ENCODE assay signal across 9 cellular contexts in the genomic region with DNA sequence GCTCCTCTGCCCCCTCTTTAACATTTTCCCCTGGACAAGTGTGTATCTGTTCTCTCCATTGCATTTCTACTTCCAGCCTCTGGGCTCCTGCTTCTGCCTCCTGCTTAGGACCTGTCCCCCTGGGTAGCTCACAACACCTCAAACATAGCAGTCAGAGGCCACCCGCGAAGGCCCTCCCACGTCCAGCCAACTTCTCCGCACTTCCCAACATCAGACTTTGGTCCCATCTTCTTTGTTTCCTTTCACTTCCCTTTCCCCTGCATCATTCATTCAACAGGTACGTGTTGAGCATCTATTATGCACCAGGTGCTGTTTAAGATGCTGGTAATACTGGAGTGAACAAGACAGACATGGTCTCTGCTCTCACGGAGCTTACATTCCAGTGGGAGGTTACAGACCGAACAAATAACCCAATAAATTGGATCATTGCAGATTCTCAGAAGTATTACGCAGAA. TPM values are rescaled to one million over a fixed set of nuclear protein-coding genes. Genes with fewer than 3 reads are reported as not detected.
A peak's percentile ranks its signal among the peaks of the same experiment; 100 is the strongest.
DNase-seq lines count a peak whose midpoint lies in the region; ATAC-seq, FAIRE-seq and TF ChIP-seq lines count a peak whose summit lies in the region.
"Had no signal": no experiment of that assay in that cellular context is flagged by ENCODE, and none has a peak within 500 bp of the region (broad histone marks: within the 10 kb centered on the region; RNA-seq: fewer than 3 reads in every experiment).

No MANE protein-coding gene starts in this region.

- peak overlapping the region; percentile 100 for H3K27ac Mint-ChIP-seq in CD8-positive, alpha-beta T cell
- H3K27ac Mint-ChIP-seq in natural killer cell treated with Interleukin-12 subunit alpha and Interleukin-12 subunit beta and Interleukin-15 and Interleukin-18, amount 100 ng/mL, for 72 hours = peak overlapping the region; percentile 95 to 97

- H3K27ac ChIP-seq in CD8-positive, alpha-beta T cell (ENCODE audit: low read depth, low read length) = peak overlapping the region; percentile 54
- H3K27ac ChIP-seq in duodenal mucosa (ENCODE audit: low read depth, low read length) = peak overlapping the region; percentile 91

- H3K4me1 Mint-ChIP-seq in CD8-positive, alpha-beta T cell (ENCODE audit: low read depth) = peaks cover 77% of the 10 kb centered on the region
- peaks cover 69 to 75% of the 10 kb centered on the region in 2 donors for H3K4me1 Mint-ChIP-seq in natural killer cell treated with Interleukin-12 subunit alpha and Interleukin-12 subunit beta and Interleukin-15 and Interleukin-18, amount 100 ng/mL, for 72 hours (ENCODE audit: low read depth in 2 of 2)

- intact Hi-C loops in CD8-positive, alpha-beta T cell (cut with DNase I, micrococcal nuclease) = no loop called here

- no peak for DNase-seq in CD8-positive, alpha-beta T cell
- DNase-seq in natural killer cell treated with Interleukin-12 subunit alpha and Interleukin-12 subunit beta and Interleukin-15 and Interleukin-18, amount 100 ng/mL, for 72 hours (ENCODE audit: low spot score) = no peak
- no peak for DNase-seq in GM12892 (ENCODE audit: insufficient read length)
- DNase-seq in NCI-H446 treated with DMSO at 0.1 percent for 48 hours (lab: John Stamatoyannopoulos, UW) = no peak
- no peak for DNase-seq in D341Med (ENCODE audit: low spot score)
- DNase-seq in DMS153 (lab: John Stamatoyannopoulos, UW) = no peak

- H3K4me3 ChIP-seq in CD8-positive, alpha-beta T cell (ENCODE audit: low read depth, low read length) = peak overlapping the region; percentile 97
- H3K4me3 ChIP-seq in Loucy (ENCODE audit: low read length, poor library complexity, severe bottlenecking) (no peak overlapping the region), duodenal mucosa (ENCODE audit: low read depth in 1 of 2, low read length in 2 of 2) (peak overlapping the region; percentile 81 to 82)

- no peak for TF ChIP-seq CTCF in CD8-positive, alpha-beta T cell (IDR thresholded peaks at IDR 0.05)
- TF ChIP-seq CTCF in Loucy (conservative IDR thresholded peaks at IDR 0.05; ENCODE audit: low read length) = no peak

- H3K4me2 ChIP-seq in Loucy (ENCODE audit: low read depth, low read length, poor library complexity, severe bottlenecking) = peak overlapping the region; percentile 91

- no peak for ATAC-seq in CD8-positive, alpha-beta T cell
- no peak for ATAC-seq in natural killer cell treated with Interleukin-12 subunit alpha and Interleukin-12 subunit beta and Interleukin-15 and Interleukin-18, amount 100 ng/mL, for 72 hours

- TF ChIP-seq POLR2A in GM12892 (IDR thresholded peaks at IDR 0.05; ENCODE audit: low read depth, low read length) = no peak

- no peak overlapping the region for H2AFZ ChIP-seq in Loucy (ENCODE audit: low read length)

- POLR2A ChIA-PET in CD8-positive, alpha-beta T cell (lab: Charles Lee) = interaction anchor here (1.3 to 11.6 kb wide), 6 partner anchors 9 to 161 kb away, joined by 4 to 642 read pairs (median 8); a partner anchor contains a TSS

- no peaks in the 10 kb centered on the region for H3K27me3 ChIP-seq in CD8-positive, alpha-beta T cell (ENCODE audit: insufficient read depth, low read length)
- H3K27me3 ChIP-seq in Loucy (ENCODE audit: insufficient read depth, low read length, poor library complexity, severe bottlenecking) (no peaks in the 10 kb centered on the region), duodenal mucosa (ENCODE audit: control insufficient read depth in 1 of 2, insufficient read depth in 2 of 2, low read length in 2 of 2) (no peaks in the 10 kb centered on the region)

- no peaks in the 10 kb centered on the region for H3K9me3 Mint-ChIP-seq in CD8-positive, alpha-beta T cell
- H3K9me3 Mint-ChIP-seq in natural killer cell treated with Interleukin-12 subunit alpha and Interleukin-12 subunit beta and Interleukin-15 and Interleukin-18, amount 100 ng/mL, for 72 hours = no peaks in the 10 kb centered on the region

- H3K4me3 Mint-ChIP-seq in CD8-positive, alpha-beta T cell = peak overlapping the region; percentile 99
- H3K4me3 Mint-ChIP-seq in natural killer cell treated with Interleukin-12 subunit alpha and Interleukin-12 subunit beta and Interleukin-15 and Interleukin-18, amount 100 ng/mL, for 72 hours = peak overlapping the region; percentile 85

- CTCF ChIA-PET in CD8-positive, alpha-beta T cell (lab: Charles Lee) = interaction anchor here (1.3 to 11.6 kb wide), 6 partner anchors 8 to 146 kb away, joined by 4 to 531 read pairs (median 26); a partner anchor contains a TSS

- H4K20me1 ChIP-seq in Loucy (ENCODE audit: insufficient read depth, low read length, poor library complexity, severe bottlenecking) = peaks cover 6% of the 10 kb centered on the region

- H3K36me3 ChIP-seq in CD8-positive, alpha-beta T cell (ENCODE audit: insufficient read depth, low read length) = no peaks in the 10 kb centered on the region
- H3K36me3 ChIP-seq in Loucy (ENCODE audit: insufficient read depth, low read length) = no peaks in the 10 kb centered on the region
- H3K36me3 ChIP-seq in duodenal mucosa (ENCODE audit: control insufficient read depth in 1 of 2, insufficient read depth in 2 of 2, low read length in 2 of 2) = no peaks in the 10 kb centered on the region

- H3K4me1 ChIP-seq in CD8-positive, alpha-beta T cell (ENCODE audit: insufficient read depth, low read length) = peaks cover 69% of the 10 kb centered on the region
- H3K4me1 ChIP-seq in Loucy (ENCODE audit: insufficient read depth, low read length, poor library complexity, severe bottlenecking) = peaks cover 45% of the 10 kb centered on the region
- H3K4me1 ChIP-seq in duodenal mucosa (ENCODE audit: control insufficient read depth in 1 of 2, insufficient read depth in 2 of 2, low read length in 2 of 2) = peaks cover 39 to 61% of the 10 kb centered on the region in 2 donors

- H3K9ac ChIP-seq in Loucy (ENCODE audit: low read depth, low read length, poor library complexity, severe bottlenecking) = no peak overlapping the region
- peak overlapping the region; percentile 65 to 67 for H3K9ac ChIP-seq in duodenal mucosa (ENCODE audit: low read depth in 1 of 2, low read length in 2 of 2)

- no peak for FAIRE-seq in GM12892 (lab: Jason Lieb, UNC)

- H3K79me2 ChIP-seq in Loucy (ENCODE audit: insufficient read depth, low read length) = peaks cover 46% of the 10 kb centered on the region

- H3K9me2 ChIP-seq in Loucy (replicated peaks; ENCODE audit: low read depth, low read length) = no peaks in the 10 kb centered on the region

- H3K27me3 Mint-ChIP-seq in CD8-positive, alpha-beta T cell (ENCODE audit: low read depth) = no peaks in the 10 kb centered on the region
- no peaks in the 10 kb centered on the region for H3K27me3 Mint-ChIP-seq in natural killer cell treated with Interleukin-12 subunit alpha and Interleukin-12 subunit beta and Interleukin-15 and Interleukin-18, amount 100 ng/mL, for 72 hours

- no peaks in the 10 kb centered on the region for H3K9me3 ChIP-seq in CD8-positive, alpha-beta T cell (ENCODE audit: low read length)
- no peaks in the 10 kb centered on the region for H3K9me3 ChIP-seq in Loucy (ENCODE audit: insufficient read depth, low read depth, low read length)
- H3K9me3 ChIP-seq in duodenal mucosa (ENCODE audit: control insufficient read depth in 1 of 2, low read length in 2 of 2) = no peaks in the 10 kb centered on the region

- peaks cover 10% of the 10 kb centered on the region for H3F3A ChIP-seq in Loucy (ENCODE audit: low read depth)

- peaks cover 17% of the 10 kb centered on the region for H3K36me3 Mint-ChIP-seq in CD8-positive, alpha-beta T cell
- H3K36me3 Mint-ChIP-seq in natural killer cell treated with Interleukin-12 subunit alpha and Interleukin-12 subunit beta and Interleukin-15 and Interleukin-18, amount 100 ng/mL, for 72 hours = no peaks in the 10 kb centered on the region

RNA-seq across cellular contexts. Expression of a gene that starts 3.1 kb away (rescaled TPM):
- 100 to 1,000 TPM; 328 to 356 TPM for total RNA-seq in CD8-positive, alpha-beta T cell
- total RNA-seq in natural killer cell treated with Interleukin-12 subunit alpha and Interleukin-12 subunit beta and Interleukin-15 and Interleukin-18, amount 100 ng/mL, for 72 hours = 100 to 1,000 TPM in 1 of 2 donors, 10 to 100 TPM in 1; 89.7 to 106 TPM
- 175 TPM for polyA plus RNA-seq in GM12892 (2012; ENCODE audit: missing spikeins)

RNA-seq across cellular contexts. Expression of a gene that starts 3.3 kb away (rescaled TPM):
- not detected for total RNA-seq in CD8-positive, alpha-beta T cell
- not detected for total RNA-seq in natural killer cell treated with Interleukin-12 subunit alpha and Interleukin-12 subunit beta and Interleukin-15 and Interleukin-18, amount 100 ng/mL, for 72 hours
- polyA plus RNA-seq in GM12892 (2012; ENCODE audit: missing spikeins) = not detected
- total RNA-seq: aorta had no signal
- polyA plus RNA-seq: aorta had no signal

RNA-seq across cellular contexts. Expression of a gene that starts 4.2 kb away (rescaled TPM):
- total RNA-seq in CD8-positive, alpha-beta T cell = 10 to 100 TPM; 63.2 to 63.9 TPM
- 100 to 1,000 TPM in 1 of 2 donors, 10 to 100 TPM in 1; 71.6 to 131 TPM for total RNA-seq in natural killer cell treated with Interleukin-12 subunit alpha and Interleukin-12 subunit beta and Interleukin-15 and Interleukin-18, amount 100 ng/mL, for 72 hours
- 286 TPM for polyA plus RNA-seq in GM12892 (2012; ENCODE audit: missing spikeins)

RNA-seq across cellular contexts. Expression of a gene that starts 19.2 kb away (rescaled TPM):
- total RNA-seq in CD8-positive, alpha-beta T cell = 10 to 100 TPM; 26.5 to 33.4 TPM
- total RNA-seq in natural killer cell treated with Interleukin-12 subunit alpha and Interleukin-12 subunit beta and Interleukin-15 and Interleukin-18, amount 100 ng/mL, for 72 hours = 10 to 100 TPM; 36.5 to 62.2 TPM
- 11.0 TPM for polyA plus RNA-seq in GM12892 (2012; ENCODE audit: missing spikeins)

RNA-seq across cellular contexts. Expression of a gene that starts 23.5 kb away (rescaled TPM):
- total RNA-seq in CD8-positive, alpha-beta T cell = 100 to 1,000 TPM; 145 to 148 TPM
- total RNA-seq in natural killer cell treated with Interleukin-12 subunit alpha and Interleukin-12 subunit beta and Interleukin-15 and Interleukin-18, amount 100 ng/mL, for 72 hours = 100 to 1,000 TPM; 227 to 350 TPM
- 315 TPM for polyA plus RNA-seq in GM12892 (2012; ENCODE audit: missing spikeins)
